In genomic region chr9:136766410-136767120, GRCh38 we compare ENCODE assay signal across 1 cellular context.
TF ChIP-seq lines count a peak whose summit lies in the region.

No MANE protein-coding gene starts in this region.

TF ChIP-seq in H1, 55 proteins besides CTCF, POLR2A, EP300 and RAD21:
- TF ChIP-seq TCF12 (IDR thresholded peaks at IDR 0.05; ENCODE audit: low read depth, low read length) (0 out of 2 replicates have a peak, but pooled peaks have one; percentile 8), CREB1 (IDR thresholded peaks at IDR 0.05) (peak; percentile 50; the same call in 1 of the 2 replicates)
